ENCODE assay signal across 23 cellular contexts in the genomic region with DNA sequence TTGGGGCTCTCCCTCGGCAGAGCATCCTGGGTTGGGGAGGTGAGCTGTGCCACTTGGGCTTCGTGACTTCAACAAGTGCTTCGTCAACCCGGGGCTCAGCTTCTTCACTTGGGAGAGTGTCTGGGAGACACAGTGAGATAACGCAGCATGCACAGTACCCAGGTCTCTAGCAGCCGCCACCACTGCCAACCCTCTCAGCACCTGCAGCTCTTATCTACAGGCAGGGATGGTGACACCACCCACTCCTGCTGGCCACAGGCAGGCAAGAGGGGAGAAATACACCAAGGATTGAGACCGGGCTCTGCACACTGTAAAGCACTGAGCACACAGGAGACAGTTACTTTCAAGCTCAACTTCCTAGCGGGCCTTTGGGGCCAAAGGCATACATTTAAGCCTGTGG. TPM values are rescaled to one million over a fixed set of nuclear protein-coding genes. Genes with fewer than 3 reads are reported as not detected.
A peak's percentile ranks its signal among the peaks of the same experiment; 100 is the strongest.
DNase-seq lines count a peak whose midpoint lies in the region; ATAC-seq, FAIRE-seq and TF ChIP-seq lines count a peak whose summit lies in the region.
"Had no signal": no experiment of that assay in that cellular context is flagged by ENCODE, and none has a peak within 500 bp of the region (broad histone marks: within the 10 kb centered on the region; RNA-seq: fewer than 3 reads in every experiment).

No MANE protein-coding gene starts in this region.

- no peaks in the 10 kb centered on the region for H3K9me1 ChIP-seq in K562 (ENCODE audit: control insufficient read depth, insufficient read depth, low read length)

- no peak for DNase-seq in HCT116 (ENCODE audit: low read depth, low spot score)
- no peak for DNase-seq in K562 (ENCODE audit: extremely low read depth in 1 of 4, low spot score in 3 of 4)
- no peak for DNase-seq in lower lobe of right lung
- no peak for DNase-seq in stimulated activated effector memory CD8-positive, alpha-beta T cell treated with anti-CD3 and anti-CD28 coated beads, Interleukin-12 subunit alpha, Interleukin-12 subunit beta, amount 100 ng/mL, for 72 hours (ENCODE audit: low spot score in 2 of 2)
- no peak for DNase-seq in T-helper 2 cell treated with Interferon-gamma antibody and Interleukin-4, amounts not matched to agents 5 μg/mL and 100 μg/mL, for 36 hours (ENCODE audit: low spot score)
- DNase-seq in ascending aorta (ENCODE audit: low spot score in 2 of 2): no peak
- no peak for DNase-seq in GM13977 (ENCODE audit: low spot score)
- DNase-seq: activated CD4-positive, alpha-beta T cell treated with anti-CD3 and anti-CD28 coated beads, Interleukin-2, amount 10 ng/mL, durations not matched to agents 24 days and 14 days; activated naive CD8-positive, alpha-beta T cell treated with anti-CD3 and anti-CD28 coated beads, Interleukin-2, amount 10 ng/mL, durations not matched to agents 7 days and 5 days; COR-L47; dermis blood vessel endothelial cell; foreskin fibroblast; MG63; naive B cell; NCI-H146; NCI-H2171; NCI-H526; posterior cingulate gyrus; stimulated activated naive B cell treated with anti-CD40 and anti-IgM and Interleukin-4, amounts not matched to agents 10 μg/mL and 1 μg/mL and 100 μg/mL, for 72 hours had no signal

- WGBS in K562 (ENCODE audit: insufficient coverage, low coverage, missing lambda C conversion rate): 96% methylated on average over 7 of the region's 8 CpGs

- no peak for TF ChIP-seq POLR2A in HCT116 (IDR thresholded peaks at IDR 0.05; ENCODE audit: borderline replicate concordance, extremely low read depth, insufficient read depth, insufficient read length)
- no peak for TF ChIP-seq POLR2A in K562 (conservative IDR thresholded peaks at IDR 0.05)

- intact Hi-C loops in HCT116 (cut with micrococcal nuclease) (no loop called here), K562 (cut with micrococcal nuclease) (no loop called here), lower lobe of right lung (cut with DNase I) (no loop called here), ascending aorta (cut with DNase I) (no loop called here)

- peaks cover 20% of the 10 kb centered on the region for H3K4me1 Mint-ChIP-seq in stimulated activated effector memory CD8-positive, alpha-beta T cell treated with anti-CD3 and anti-CD28 coated beads, Interleukin-12 subunit alpha, Interleukin-12 subunit beta, amount 100 ng/mL, for 72 hours
- peaks cover 13% of the 10 kb centered on the region for H3K4me1 Mint-ChIP-seq in T-helper 2 cell treated with Interferon-gamma antibody and Interleukin-4, amounts not matched to agents 5 μg/mL and 100 μg/mL, for 36 hours (ENCODE audit: low read depth)

- in situ Hi-C loops in K562 (cut with MboI): no loop called here
- in situ Hi-C loops in GM13977 (cut with MboI; ENCODE audit: low pct_unique_long_range_greater_than_20kb, low sequenced_read_pairs, unreplicated experiment): no loop called here

- H3K4me2 ChIP-seq in HCT116 (ENCODE audit: low read length) (no peak overlapping the region), K562 (ENCODE audit: insufficient read depth, low read length) (no peak overlapping the region)
- H3K4me2 ChIP-seq: hepatocyte had no signal

- H3K27ac ChIP-seq in HCT116 (ENCODE audit: low read depth, low read length) (peak overlapping the region; percentile 82; the same call in 1 of the 2 replicates), K562 (ENCODE audit: extremely low read depth, low read depth, low read length) (no peak overlapping the region), lower lobe of right lung (peak overlapping the region; percentile 61), ascending aorta (peak overlapping the region in 1 of 2 donors; percentile 47)
- H3K27ac ChIP-seq: hepatocyte had no signal

- peaks cover 44% of the 10 kb centered on the region for H3K36me3 Mint-ChIP-seq in stimulated activated effector memory CD8-positive, alpha-beta T cell treated with anti-CD3 and anti-CD28 coated beads, Interleukin-12 subunit alpha, Interleukin-12 subunit beta, amount 100 ng/mL, for 72 hours
- H3K36me3 Mint-ChIP-seq in T-helper 2 cell treated with Interferon-gamma antibody and Interleukin-4, amounts not matched to agents 5 μg/mL and 100 μg/mL, for 36 hours (ENCODE audit: low read depth): peaks cover 21% of the 10 kb centered on the region

- H3K4me1 ChIP-seq in HCT116 (ENCODE audit: control insufficient read depth in 1 of 2, insufficient read depth in 2 of 2, low read length in 2 of 2) (peaks cover 27 to 80% of the 10 kb centered on the region in 2 experiments), K562 (replicated peaks in 1 of 2; ENCODE audit: control insufficient read depth in 2 of 2, insufficient read depth in 2 of 2, low read length in 2 of 2) (peaks cover 9 to 23% of the 10 kb centered on the region in 2 experiments; a peak in 4 of 5 replicates), lower lobe of right lung (peaks cover 83% of the 10 kb centered on the region), ascending aorta (peaks cover 0 to 12% of the 10 kb centered on the region in 2 donors)

- H3K9me3 ChIP-seq in HCT116 (ENCODE audit: control insufficient read depth in 1 of 2, insufficient read depth in 1 of 2, low read depth in 1 of 2, low read length in 2 of 2) (no peaks in the 10 kb centered on the region), K562 (replicated peaks; ENCODE audit: control insufficient read depth, insufficient read depth, low read depth, low read length) (no peaks in the 10 kb centered on the region), lower lobe of right lung (no peaks in the 10 kb centered on the region), ascending aorta (no peaks in the 10 kb centered on the region)
- H3K9me3 ChIP-seq: MG63 had no signal

- no peak overlapping the region for H3K4me3 ChIP-seq in HCT116 (replicated peaks in 1 of 2; ENCODE audit: low read depth in 1 of 2, low read length in 2 of 2)
- H3K4me3 ChIP-seq in K562: no peak overlapping the region
- H3K4me3 ChIP-seq in lower lobe of right lung: no peak overlapping the region
- no peak overlapping the region for H3K4me3 ChIP-seq in ascending aorta
- H3K4me3 ChIP-seq: hepatocyte, MG63, tibial nerve had no signal

- POLR2A ChIA-PET in HCT116 (lab: Charles Lee) (interaction anchor here (0.6 kb wide), 1 partner anchor 750 kb away, joined by 3 read pairs; no protein-coding TSS in a partner anchor), K562 (lab: Yijun Ruan, JAX) (interaction anchor here (0.6 to 0.7 kb wide), 2 partner anchors 10 to 213 kb away, joined by 3 to 4 read pairs; no protein-coding TSS in a partner anchor)

- CTCF ChIA-PET in HCT116 (lab: Charles Lee) (no interaction called here), K562 (lab: Yijun Ruan, JAX; ENCODE audit: low intra/inter-chr PET ratio) (no interaction called here)

- H3K27ac Mint-ChIP-seq in stimulated activated effector memory CD8-positive, alpha-beta T cell treated with anti-CD3 and anti-CD28 coated beads, Interleukin-12 subunit alpha, Interleukin-12 subunit beta, amount 100 ng/mL, for 72 hours: peak overlapping the region; percentile 52
- H3K27ac Mint-ChIP-seq in T-helper 2 cell treated with Interferon-gamma antibody and Interleukin-4, amounts not matched to agents 5 μg/mL and 100 μg/mL, for 36 hours: no peak overlapping the region
- H3K27ac Mint-ChIP-seq: activated CD4-positive, alpha-beta T cell treated with anti-CD3 and anti-CD28 coated beads, Interleukin-2, amount 10 ng/mL, durations not matched to agents 24 days and 14 days; activated naive CD8-positive, alpha-beta T cell treated with anti-CD3 and anti-CD28 coated beads, Interleukin-2, amount 10 ng/mL, durations not matched to agents 7 days and 5 days; stimulated activated naive B cell treated with anti-CD40 and anti-IgM and Interleukin-4, amounts not matched to agents 10 μg/mL and 1 μg/mL and 100 μg/mL, for 72 hours had no signal

- H4K20me1 ChIP-seq in HCT116 (ENCODE audit: insufficient read depth) (peaks cover 21% of the 10 kb centered on the region), K562 (replicated peaks; ENCODE audit: control insufficient read depth, insufficient read depth, low read length) (peaks cover 30% of the 10 kb centered on the region)

- H3K9ac ChIP-seq in HCT116 (ENCODE audit: low read length): no peak overlapping the region
- H3K9ac ChIP-seq in K562 (ENCODE audit: insufficient read depth in 1 of 2, low read depth in 2 of 2, low read length in 2 of 2): peak overlapping the region in 1 of 2 experiments; percentile 83; a peak in 2 of 4 replicates

- no peaks in the 10 kb centered on the region for H3K9me2 ChIP-seq in HCT116 (ENCODE audit: insufficient read depth)

- no peaks in the 10 kb centered on the region for H3K9me3 Mint-ChIP-seq in stimulated activated effector memory CD8-positive, alpha-beta T cell treated with anti-CD3 and anti-CD28 coated beads, Interleukin-12 subunit alpha, Interleukin-12 subunit beta, amount 100 ng/mL, for 72 hours
- no peaks in the 10 kb centered on the region for H3K9me3 Mint-ChIP-seq in T-helper 2 cell treated with Interferon-gamma antibody and Interleukin-4, amounts not matched to agents 5 μg/mL and 100 μg/mL, for 36 hours
- H3K9me3 Mint-ChIP-seq: activated CD4-positive, alpha-beta T cell treated with anti-CD3 and anti-CD28 coated beads, Interleukin-2, amount 10 ng/mL, durations not matched to agents 24 days and 14 days; activated naive CD8-positive, alpha-beta T cell treated with anti-CD3 and anti-CD28 coated beads, Interleukin-2, amount 10 ng/mL, durations not matched to agents 7 days and 5 days; naive B cell; stimulated activated naive B cell treated with anti-CD40 and anti-IgM and Interleukin-4, amounts not matched to agents 10 μg/mL and 1 μg/mL and 100 μg/mL, for 72 hours had no signal

- ATAC-seq in HCT116 (no peak), K562 (no peak), lower lobe of right lung (peak; percentile 16 to 51), GM18502 (IDR thresholded peaks at IDR 0.05; ENCODE audit: poor library complexity, unreplicated experiment) (no peak)
- no peak for ATAC-seq in stimulated activated effector memory CD8-positive, alpha-beta T cell treated with anti-CD3 and anti-CD28 coated beads, Interleukin-12 subunit alpha, Interleukin-12 subunit beta, amount 100 ng/mL, for 72 hours
- ATAC-seq: stimulated activated naive B cell treated with anti-CD40 and anti-IgM and Interleukin-4, amounts not matched to agents 10 μg/mL and 1 μg/mL and 100 μg/mL, for 72 hours had no signal

- H3K36me3 ChIP-seq in HCT116 (ENCODE audit: control insufficient read depth in 1 of 2, insufficient read depth in 2 of 2, low read length in 2 of 2) (peaks cover 11 to 43% of the 10 kb centered on the region in 2 experiments), K562 (ENCODE audit: control insufficient read depth, insufficient read depth, low read length) (peaks cover 75% of the 10 kb centered on the region; the same call in 2 of the 3 replicates), lower lobe of right lung (peaks cover 30% of the 10 kb centered on the region), ascending aorta (peaks cover 28% of the 10 kb centered on the region in 2 donors)

- H2AFZ ChIP-seq in HCT116 (ENCODE audit: low read depth, low read length, poor library complexity, severe bottlenecking) (no peak overlapping the region), K562 (ENCODE audit: low read depth, low read length) (no peak overlapping the region)
- H2AFZ ChIP-seq: hepatocyte had no signal

- TF ChIP-seq CTCF in HCT116 (IDR thresholded peaks at IDR 0.05 in 2 of 3, conservative IDR thresholded peaks at IDR 0.05 in 1 of 3; ENCODE audit: borderline replicate concordance in 1 of 3, insufficient read depth in 1 of 3, low read depth in 2 of 3, low read length in 2 of 3) (no peak), K562 (IDR thresholded peaks at IDR 0.05 in 2 of 3, conservative IDR thresholded peaks at IDR 0.05 in 1 of 3; ENCODE audit: insufficient read depth in 2 of 3, low read depth in 1 of 3, low read length in 3 of 3) (no peak), lower lobe of right lung (IDR thresholded peaks at IDR 0.05) (no peak), ascending aorta (IDR thresholded peaks at IDR 0.05) (no peak), GM13977 (IDR thresholded peaks at IDR 0.05; ENCODE audit: extremely low read depth, insufficient read depth, missing control alignments) (no peak)

- no peak for FAIRE-seq in K562 (lab: Jason Lieb, UNC)
- FAIRE-seq: endothelial cell of umbilical vein had no signal

- RAD21 ChIA-PET in HCT116 (lab: Charles Lee; ENCODE audit: low non-redundant PET in 1 of 2, low total read pairs in 2 of 2, uncharacterized antibody in 2 of 2, unreplicated experiment in 2 of 2): no interaction called here

- peaks cover 100% of the 10 kb centered on the region for H3K79me2 ChIP-seq in HCT116 (ENCODE audit: insufficient read depth, low read length)
- H3K79me2 ChIP-seq in K562 (ENCODE audit: control insufficient read depth, insufficient read depth, low read length): peaks cover 78% of the 10 kb centered on the region

- no peaks in the 10 kb centered on the region for H3K27me3 Mint-ChIP-seq in T-helper 2 cell treated with Interferon-gamma antibody and Interleukin-4, amounts not matched to agents 5 μg/mL and 100 μg/mL, for 36 hours (ENCODE audit: low read depth)
- H3K27me3 Mint-ChIP-seq: activated CD4-positive, alpha-beta T cell treated with anti-CD3 and anti-CD28 coated beads, Interleukin-2, amount 10 ng/mL, durations not matched to agents 24 days and 14 days; activated naive CD8-positive, alpha-beta T cell treated with anti-CD3 and anti-CD28 coated beads, Interleukin-2, amount 10 ng/mL, durations not matched to agents 7 days and 5 days; naive B cell; stimulated activated naive B cell treated with anti-CD40 and anti-IgM and Interleukin-4, amounts not matched to agents 10 μg/mL and 1 μg/mL and 100 μg/mL, for 72 hours had no signal

- no peak for TF ChIP-seq RAD21 in HCT116 (IDR thresholded peaks at IDR 0.05; ENCODE audit: low read depth)
- no peak for TF ChIP-seq RAD21 in K562 (CRISPR knock-in tag; conservative IDR thresholded peaks at IDR 0.05 in 1 of 2, IDR thresholded peaks at IDR 0.05 in 1 of 2)

- H3K27me3 ChIP-seq in HCT116 (ENCODE audit: insufficient read depth, low read length) (no peaks in the 10 kb centered on the region), K562 (ENCODE audit: control insufficient read depth in 2 of 2, insufficient read depth in 2 of 2, low read length in 2 of 2) (no peaks in the 10 kb centered on the region), lower lobe of right lung (ENCODE audit: low read depth) (no peaks in the 10 kb centered on the region), ascending aorta (no peaks in the 10 kb centered on the region)
- H3K27me3 ChIP-seq: hepatocyte, MG63, tibial nerve had no signal

- BruUV-seq in HCT116 (replicated peaks; lab: Mats Ljungman, UMichigan) (no TSS peak), K562 (replicated peaks; lab: Mats Ljungman, UMichigan) (no TSS peak)

- no peak overlapping the region for H3K4me3 Mint-ChIP-seq in stimulated activated effector memory CD8-positive, alpha-beta T cell treated with anti-CD3 and anti-CD28 coated beads, Interleukin-12 subunit alpha, Interleukin-12 subunit beta, amount 100 ng/mL, for 72 hours
- H3K4me3 Mint-ChIP-seq in T-helper 2 cell treated with Interferon-gamma antibody and Interleukin-4, amounts not matched to agents 5 μg/mL and 100 μg/mL, for 36 hours: no peak overlapping the region
- H3K4me3 Mint-ChIP-seq: activated CD4-positive, alpha-beta T cell treated with anti-CD3 and anti-CD28 coated beads, Interleukin-2, amount 10 ng/mL, durations not matched to agents 24 days and 14 days; activated naive CD8-positive, alpha-beta T cell treated with anti-CD3 and anti-CD28 coated beads, Interleukin-2, amount 10 ng/mL, durations not matched to agents 7 days and 5 days; naive B cell; stimulated activated naive B cell treated with anti-CD40 and anti-IgM and Interleukin-4, amounts not matched to agents 10 μg/mL and 1 μg/mL and 100 μg/mL, for 72 hours had no signal

- TF ChIP-seq EP300 in K562 (IDR thresholded peaks at IDR 0.05; ENCODE audit: low read length): no peak

RNA-seq across cellular contexts. Expression of a gene that starts 11.5 kb away (rescaled TPM):
- total RNA-seq in HCT116 (2021; ENCODE audit: unreplicated experiment): 634 TPM
- 697 and 731 TPM in 2 replicates for polyA plus RNA-seq in HCT116 (2012)
- total RNA-seq in K562 (2011; cell fraction: chromatin; rRNA removed; ENCODE audit: low replicate concordance): 73.0 and 172 TPM in 2 replicates
- 134 and 158 TPM in 2 replicates for total RNA-seq in K562 (2011; cell fraction: nucleolus; rRNA removed)
- total RNA-seq in K562 (2011; cell fraction: nucleoplasm; rRNA removed): 104 and 119 TPM in 2 replicates
- 288 and 355 TPM in 2 replicates for total RNA-seq in K562 (2014; rRNA removed)
- 88.1 and 108 TPM in 2 replicates for total RNA-seq in K562 (2014; rRNA removed; fragmentation: Illumina TruSeq; extraction: Trizol)
- total RNA-seq in K562 (2015; rRNA removed; fragmentation: Illumina TruSeq; extraction: Trizol): 187 and 191 TPM in 2 replicates
- 401 and 410 TPM in 2 replicates for total RNA-seq in K562 (2021)
- polyA plus RNA-seq in K562 (2011; rRNA removed): 70.1 and 173 TPM in 2 replicates
- polyA plus RNA-seq in K562 (2011; cell fraction: cytosol; rRNA removed): 89.6 and 124 TPM in 2 replicates
- 101 and 154 TPM in 2 replicates for polyA plus RNA-seq in K562 (2011; cell fraction: nucleus; rRNA removed)
- 282 and 441 TPM in 2 replicates for polyA plus RNA-seq in K562 (2012)
- 250 and 316 TPM in 2 replicates for polyA plus RNA-seq in K562 (2014; fragmentation: Illumina TruSeq; extraction: Trizol)
- 100 to 1,000 TPM in 1 of 2 experiments, 10 to 100 TPM in 1; 58.1 to 107 TPM for polyA plus RNA-seq in K562 (2014; fragmentation: Nextera tagmentation; extraction: Ambion mirVana)
- polyA plus RNA-seq in K562 (2014; rRNA removed): 226 and 263 TPM in 2 replicates
- polyA minus RNA-seq in K562 (2011; rRNA and poly(A)+ RNA removed): 52.4 and 66.2 TPM in 2 replicates
- polyA minus RNA-seq in K562 (2011; cell fraction: cytosol; rRNA and poly(A)+ RNA removed): 125 and 206 TPM in 2 replicates
- 45.1 and 56.1 TPM in 2 replicates for polyA minus RNA-seq in K562 (2011; cell fraction: nucleus; rRNA and poly(A)+ RNA removed)
- 437 TPM for total RNA-seq in lower lobe of right lung
- total RNA-seq in ascending aorta: 219 TPM

Comparison
In these comparisons a context has a peak if more than half of its experiments do, and no peak if none do; other contexts are left out.
1. ATAC-seq: peak in lower lobe of right lung (2 of 2); none in HCT116 (single experiment), K562 (single experiment), stimulated activated effector memory CD8-positive, alpha-beta T cell treated with anti-CD3 and anti-CD28 coated beads, Interleukin-12 subunit alpha, Interleukin-12 subunit beta, amount 100 ng/mL, for 72 hours (single experiment) and GM18502 (single experiment).